Comparison of ENCODE assay signal across 9 cellular contexts in the genomic region with DNA sequence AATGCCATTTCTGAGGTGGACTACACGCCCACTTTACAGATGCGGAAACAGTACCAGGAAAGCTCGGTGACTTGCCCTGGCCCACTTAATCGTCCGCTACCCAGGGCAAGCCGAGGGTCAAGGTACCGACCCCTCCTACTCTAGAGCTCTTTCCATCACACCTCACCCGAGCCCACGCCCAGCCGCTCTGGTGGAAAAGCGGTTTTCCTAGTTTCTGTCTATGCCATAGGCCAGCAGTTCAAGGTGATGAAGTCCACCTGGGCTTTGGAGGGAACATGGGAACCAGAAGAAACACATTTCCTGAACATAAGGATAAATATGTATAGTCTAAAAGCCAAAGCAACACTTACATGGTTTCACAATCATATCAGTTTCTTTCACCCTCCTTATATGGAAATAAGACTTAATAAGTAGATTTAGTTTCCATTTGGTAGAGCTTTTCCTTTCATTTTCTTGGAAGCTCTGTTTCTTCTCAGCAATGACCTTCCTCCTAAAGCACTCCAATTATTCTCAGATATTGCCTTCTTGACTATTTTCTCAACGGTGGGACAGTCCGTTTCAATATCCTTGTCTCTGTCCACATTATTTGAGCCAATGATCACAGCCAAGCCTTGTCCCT. TPM values are rescaled to one million over a fixed set of nuclear protein-coding genes. Genes with fewer than 3 reads are reported as not detected.
DNase-seq lines count a peak whose midpoint lies in the region; ATAC-seq and TF ChIP-seq lines count a peak whose summit lies in the region.
"Had no signal": no experiment of that assay in that cellular context is flagged by ENCODE, and none has a peak within 500 bp of the region (broad histone marks: within the 10 kb centered on the region; RNA-seq: fewer than 3 reads in every experiment).

No MANE protein-coding gene starts in this region.

- H3K4me1 ChIP-seq in heart right ventricle (peaks cover 0 to 60% (median 14%) of the 10 kb centered on the region in 9 donors), upper lobe of right lung (peaks cover 21% of the 10 kb centered on the region), mucosa of descending colon (ENCODE audit: low read depth) (peaks cover 22% of the 10 kb centered on the region)

- TF ChIP-seq CTCF in heart right ventricle (IDR thresholded peaks at IDR 0.05): no peak
- TF ChIP-seq CTCF in astrocyte of the cerebellum (IDR thresholded peaks at IDR 0.05; ENCODE audit: low read depth, low read length, missing control alignments): no peak
- TF ChIP-seq CTCF in upper lobe of right lung (IDR thresholded peaks at IDR 0.05): no peak
- no peak for TF ChIP-seq CTCF in mucosa of descending colon (IDR thresholded peaks at IDR 0.05)

- H3K27ac ChIP-seq in heart right ventricle (peak overlapping the region in 1 of 10 donors; percentile 67), upper lobe of right lung (no peak overlapping the region)

- no peaks in the 10 kb centered on the region for H3K9me3 ChIP-seq in heart right ventricle
- H3K9me3 ChIP-seq in upper lobe of right lung: no peaks in the 10 kb centered on the region
- H3K9me3 ChIP-seq in mucosa of descending colon: no peaks in the 10 kb centered on the region

- 44 to 57% methylated on average over 13 of the region's 13 CpGs for WGBS in heart right ventricle, 2 donors

- no peaks in the 10 kb centered on the region for H3K9me3 Mint-ChIP-seq in memory B cell

- H3K4me3 Mint-ChIP-seq in memory B cell: peak overlapping the region; percentile 78

- H3K27ac Mint-ChIP-seq in memory B cell: peak overlapping the region; percentile 94

- H3K36me3 ChIP-seq in heart right ventricle (no peaks in the 10 kb centered on the region), upper lobe of right lung (no peaks in the 10 kb centered on the region), mucosa of descending colon (ENCODE audit: low read depth) (no peaks in the 10 kb centered on the region)

- no peaks in the 10 kb centered on the region for H3K36me3 Mint-ChIP-seq in memory B cell

- intact Hi-C loops in heart right ventricle (cut with DNase I): no loop called here
- intact Hi-C loops in cardiac septum (cut with DNase I): no loop called here
- intact Hi-C loops in upper lobe of right lung (cut with DNase I): no loop called here
- intact Hi-C loops in mucosa of descending colon (cut with DNase I, micrococcal nuclease): no loop called here

- H3K27me3 Mint-ChIP-seq in memory B cell: no peaks in the 10 kb centered on the region

- no peak for DNase-seq in heart right ventricle
- no peak for DNase-seq in cardiac septum (ENCODE audit: low spot score)
- DNase-seq in astrocyte of the cerebellum (ENCODE audit: low read depth): no peak
- no peak for DNase-seq in memory B cell (ENCODE audit: low spot score in 2 of 2)
- DNase-seq in upper lobe of right lung: no peak
- no peak for DNase-seq in NCI-H2227 (lab: John Stamatoyannopoulos, UW; ENCODE audit: unreplicated experiment)
- DNase-seq in mucosa of descending colon: no peak
- DNase-seq in AG20443 (ENCODE audit: low spot score): no peak

- in situ Hi-C loops in astrocyte of the cerebellum (cut with HindIII; ENCODE audit: low sequenced_read_pairs): loop anchor here (5.0 kb wide), 1 partner anchor 35 kb away; no protein-coding TSS in a partner anchor

- H3K4me3 ChIP-seq in heart right ventricle (peak overlapping the region; percentile 36 to 63 (median 57)), astrocyte of the cerebellum (ENCODE audit: low read depth, low read length) (peak overlapping the region; percentile 54), upper lobe of right lung (peak overlapping the region; percentile 43), mucosa of descending colon (no peak overlapping the region)

- peaks cover 38% of the 10 kb centered on the region for H3K4me1 Mint-ChIP-seq in memory B cell

- peak in 2 of 8 donors; percentile 9 to 21 for ATAC-seq in heart right ventricle
- ATAC-seq in memory B cell (ENCODE audit: low read depth): no peak
- no peak for ATAC-seq in upper lobe of right lung
- no peak for ATAC-seq in mucosa of descending colon

- H3K27me3 ChIP-seq in heart right ventricle (peaks cover 0 to 43% (median 22%) of the 10 kb centered on the region in 7 donors), upper lobe of right lung (peaks cover 24% of the 10 kb centered on the region)

RNA-seq across cellular contexts. Expression of a gene that starts 0.6 kb away (rescaled TPM):
- total RNA-seq in heart right ventricle: 1 to 10 TPM in 2 of 10 donors, under 1 TPM in 7, not detected in 1; 0.18 to 1.4 (median 0.64) TPM
- polyA plus RNA-seq in heart right ventricle: under 1 TPM; 0.06 to 0.07 TPM
- 0.51 TPM for total RNA-seq in cardiac septum
- 0.17 TPM for total RNA-seq in upper lobe of right lung
- 1 to 10 TPM; 1.2 to 2.8 (median 2.7) TPM for total RNA-seq in mucosa of descending colon
- total RNA-seq: activated CD8-positive, alpha-beta memory T cell treated with anti-CD3 and anti-CD28 coated beads for 36 hours had no signal
